In the genomic region with DNA sequence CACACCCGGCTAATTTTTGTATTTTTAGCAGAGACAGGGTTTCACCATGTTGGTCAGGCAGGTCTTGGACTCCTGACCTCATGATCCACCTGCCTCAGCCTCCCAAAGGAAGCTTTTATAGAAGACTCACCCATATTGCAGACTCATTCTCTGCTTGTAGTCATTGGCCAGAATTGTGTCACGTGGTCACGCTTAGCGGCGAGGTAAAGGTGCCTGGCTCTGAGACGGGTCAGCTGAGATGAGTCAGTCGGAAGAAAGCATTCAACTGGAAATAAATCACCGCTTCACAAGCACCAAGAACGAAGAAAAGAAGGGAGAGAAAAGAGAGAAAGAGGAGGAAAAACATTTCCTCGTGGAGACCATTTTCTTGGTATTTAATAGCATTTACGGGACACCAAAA, we compare ENCODE assay signal across 21 cellular contexts.
DNase-seq lines count a peak whose midpoint lies in the region; ATAC-seq and TF ChIP-seq lines count a peak whose summit lies in the region.
"Had no signal": no experiment of that assay in that cellular context is flagged by ENCODE, and none has a peak within 500 bp of the region (broad histone marks: within the 10 kb centered on the region; RNA-seq: fewer than 3 reads in every experiment).

No MANE protein-coding gene starts in this region.

- no peak for TF ChIP-seq CTCF in ovary (IDR thresholded peaks at IDR 0.05)

- peak; percentile 5 for DNase-seq in Daoy (ENCODE audit: low read depth)
- DNase-seq in HT1080 (ENCODE audit: low read depth): peak; percentile 21
- peak; percentile 1 for DNase-seq in RPMI7951 (ENCODE audit: low read depth)
- DNase-seq in trophoblast cell: peak; percentile 21 to 56
- no peak for DNase-seq in ovary
- DNase-seq in kidney glomerular epithelial cell (lab: John Stamatoyannopoulos, UW): no peak
- DNase-seq: AML-193; Caco-2; CD4-positive, alpha-beta T cell; DMS79 treated with DMSO at 0.1 percent for 48 hours; EL; GOT3; H7; HFFc6; IMR-90; Karpas-422; KBM-7 had no signal

- no peak overlapping the region for H2BK5ac ChIP-seq in trophoblast cell (ENCODE audit: low read depth, low read length, poor library complexity)

- H4K12ac ChIP-seq in trophoblast cell (ENCODE audit: low read depth, low read length): no peak overlapping the region

- H4K91ac ChIP-seq in trophoblast cell (ENCODE audit: low read depth, low read length): no peak overlapping the region

- H3K4me2 ChIP-seq in trophoblast cell (ENCODE audit: low read length): no peak overlapping the region

- H3K18ac ChIP-seq in trophoblast cell (ENCODE audit: low read length): no peak overlapping the region

- no peak overlapping the region for H2BK12ac ChIP-seq in trophoblast cell (ENCODE audit: low read length)

- H3K36me3 ChIP-seq in trophoblast cell (ENCODE audit: control insufficient read depth in 1 of 2, insufficient read depth in 2 of 2, low read length in 2 of 2): no peaks in the 10 kb centered on the region
- no peaks in the 10 kb centered on the region for H3K36me3 ChIP-seq in ovary

- H4K8ac ChIP-seq in trophoblast cell (ENCODE audit: low read depth, low read length): no peak overlapping the region

- H3K27me3 ChIP-seq in trophoblast cell (ENCODE audit: insufficient read depth, low read length): no peaks in the 10 kb centered on the region
- H3K27me3 ChIP-seq in ovary: no peaks in the 10 kb centered on the region

- intact Hi-C loops in ovary (cut with DNase I): no loop called here

- no peak for TF ChIP-seq POLR2A in ovary (IDR thresholded peaks at IDR 0.05)

- no peak overlapping the region for H2AFZ ChIP-seq in trophoblast cell (ENCODE audit: insufficient read depth, low read length, poor library complexity)

- no peaks in the 10 kb centered on the region for H3K79me2 ChIP-seq in trophoblast cell (ENCODE audit: control insufficient read depth, insufficient read depth, low read length, poor library complexity)

- no peak for ATAC-seq in GM18909 (IDR thresholded peaks at IDR 0.05; ENCODE audit: poor library complexity, unreplicated experiment)
- ATAC-seq: GM12878, HCT116 had no signal

- H3K9ac ChIP-seq in trophoblast cell (ENCODE audit: low read length): no peak overlapping the region

- no peaks in the 10 kb centered on the region for H3K9me3 ChIP-seq in trophoblast cell (ENCODE audit: insufficient read depth, low read depth, low read length)
- H3K9me3 ChIP-seq in ovary: no peaks in the 10 kb centered on the region
- H3K9me3 ChIP-seq: Caco-2 had no signal

- no peaks in the 10 kb centered on the region for H3K79me1 ChIP-seq in trophoblast cell (ENCODE audit: low read length)

- H2BK120ac ChIP-seq in trophoblast cell (ENCODE audit: insufficient read depth, low read length, poor library complexity): no peak overlapping the region

- no peak overlapping the region for H3K4ac ChIP-seq in trophoblast cell (ENCODE audit: low read depth, low read length)

- no peak overlapping the region for H3K27ac ChIP-seq in trophoblast cell (ENCODE audit: low read depth, low read length)
- no peak overlapping the region for H3K27ac ChIP-seq in ovary
- H3K27ac ChIP-seq: C4-2B had no signal

- H3K4me3 ChIP-seq in trophoblast cell (ENCODE audit: low read depth, low read length) (no peak overlapping the region), ovary (no peak overlapping the region)
- H3K4me3 ChIP-seq: GM12878 had no signal

- H3K14ac ChIP-seq in trophoblast cell (ENCODE audit: low read length): no peak overlapping the region

- H2AK5ac ChIP-seq in trophoblast cell (ENCODE audit: low read length): no peak overlapping the region

- no peak overlapping the region for H3K23ac ChIP-seq in trophoblast cell (ENCODE audit: low read length)

- TF ChIP-seq EP300 in ovary (IDR thresholded peaks at IDR 0.05): no peak

- WGBS in trophoblast cell (ENCODE audit: extremely low coverage, insufficient coverage, insufficient read length): no CpG with 5 or more reads among the region's 11 CpGs
- WGBS in ovary, 3 donors: 86 to 90% (median 89%) methylated on average over 11 of the region's 11 CpGs

- H3K4me1 ChIP-seq in trophoblast cell (ENCODE audit: control insufficient read depth in 1 of 2, insufficient read depth in 2 of 2, low read length in 2 of 2) (no peaks in the 10 kb centered on the region), ovary (ENCODE audit: insufficient read depth) (no peaks in the 10 kb centered on the region)
- H3K4me1 ChIP-seq: Caco-2 had no signal

Comparison
In these comparisons a context has a peak if more than half of its experiments do, and no peak if none do; other contexts are left out.
1. DNase-seq: peak in Daoy (single experiment), HT1080 (single experiment), RPMI7951 (single experiment) and trophoblast cell (2 of 2); none in ovary (0 of 5) and kidney glomerular epithelial cell (single experiment).